In the genomic region with DNA sequence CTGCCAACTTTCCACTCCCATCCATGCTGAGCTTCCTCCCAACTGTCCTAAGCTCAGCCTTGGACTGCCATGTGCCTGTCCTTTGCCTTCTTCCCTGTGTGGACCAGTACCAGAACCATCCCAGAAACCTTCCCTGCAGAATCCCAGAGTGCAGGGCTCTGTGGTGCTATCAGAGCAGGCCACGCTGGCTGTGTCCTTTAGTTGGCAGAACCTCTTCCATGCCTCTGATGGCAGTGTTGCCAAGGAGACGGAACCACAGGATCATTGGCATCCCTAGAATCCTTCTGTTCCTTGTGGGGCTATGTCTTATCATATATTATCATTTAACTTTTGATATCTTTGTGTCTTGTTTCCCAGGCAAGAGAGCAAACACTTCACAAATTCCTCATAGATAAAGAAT, we compare ENCODE assay signal across 25 cellular contexts.
"Had no signal": no experiment of that assay in that cellular context is flagged by ENCODE, and none has a peak within 500 bp of the region (broad histone marks: within the 10 kb centered on the region; RNA-seq: fewer than 3 reads in every experiment).

No MANE protein-coding gene starts in this region.

- H3K27me3 ChIP-seq: adrenal gland had no signal

- H3K27ac ChIP-seq: adrenal gland had no signal

- DNase-seq: activated CD4-positive, alpha-beta T cell treated with anti-CD3 and anti-CD28 coated beads for 48 hours; activated CD4-positive, alpha-beta T cell treated with anti-CD3 and anti-CD28 coated beads, Interleukin-2, amount 50 U/mL, for 4 hours; activated CD4-positive, CD25-positive, alpha-beta regulatory T cell treated with anti-CD3 and anti-CD28 coated beads, Interleukin-2, amount 50 U/mL, for 72 hours; activated CD8-positive, alpha-beta memory T cell treated with anti-CD3 and anti-CD28 coated beads, Interleukin-2, amount 50 U/mL, for 48 hours; activated CD8-positive, alpha-beta T cell treated with anti-CD3 and anti-CD28 coated beads, Interleukin-2, amount 10 ng/mL, durations not matched to agents 7 days and 5 days; activated naive CD4-positive, alpha-beta T cell treated with anti-CD3 and anti-CD28 coated beads, Interleukin-2, amount 50 U/mL, for 16 hours; activated naive CD8-positive, alpha-beta T cell treated with anti-CD3 and anti-CD28 coated beads, Interleukin-2, amount 10 ng/mL, durations not matched to agents 7 days and 5 days; activated T-cell treated with anti-CD3 and anti-CD28 coated beads, Interleukin-2, amount 50 U/mL, for 1 hour; adrenal gland; anterior cingulate cortex; IMR-90; KG1; NCI-H1048; NCI-H146; NCI-H187 treated with DMSO at 0.1 percent for 48 hours; NCI-H2081 treated with DMSO at 0.1 percent for 48 hours; NCI-H2171 treated with DMSO at 0.1 percent for 48 hours; NCI-H226; NCI-H510A treated with DMSO at 0.1 percent for 48 hours; NCI-H69; NK-92 treated with Interleukin-12 subunit alpha and Interleukin-12 subunit beta, amount 100 ng/mL, for 24 hours; OCI-M1; RPMI8226; SHP77; T-helper 9 cell had no signal

- H3K4me1 ChIP-seq: adrenal gland had no signal

- H3K4me3 ChIP-seq: adrenal gland had no signal

- H3K9me3 ChIP-seq: adrenal gland had no signal

- H3K36me3 ChIP-seq: adrenal gland had no signal
